In the genomic region with DNA sequence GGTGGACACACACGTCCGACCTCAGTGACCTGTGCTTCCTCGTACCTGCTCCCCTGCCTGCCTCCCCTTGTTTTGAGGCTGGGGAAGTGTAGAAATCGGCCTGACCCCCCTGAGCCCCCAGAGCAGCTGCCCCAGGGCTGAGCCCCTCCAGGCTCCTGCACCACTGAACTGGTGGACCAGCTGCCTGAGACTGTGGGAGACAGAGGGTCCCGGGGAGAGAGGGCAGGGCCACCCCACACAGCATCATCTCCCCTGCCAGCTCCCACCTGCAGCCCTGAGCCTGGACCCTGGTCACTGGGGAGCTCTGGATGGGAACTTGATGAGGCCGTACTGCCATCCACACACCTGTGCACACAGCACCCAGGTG, we compare ENCODE assay signal across 18 cellular contexts. TPM values are rescaled to one million over a fixed set of nuclear protein-coding genes. Genes with fewer than 3 reads are reported as not detected.
DNase-seq lines count a peak whose midpoint lies in the region; ATAC-seq and TF ChIP-seq lines count a peak whose summit lies in the region.
"Had no signal": no experiment of that assay in that cellular context is flagged by ENCODE, and none has a peak within 500 bp of the region (broad histone marks: within the 10 kb centered on the region; RNA-seq: fewer than 3 reads in every experiment).

No MANE protein-coding gene starts in this region.

- H3K27me3 Mint-ChIP-seq in natural killer cell (ENCODE audit: low read depth in 2 of 2) = peaks cover 16 to 19% of the 10 kb centered on the region in 2 donors
- peaks cover 8 to 9% of the 10 kb centered on the region in 2 donors for H3K27me3 Mint-ChIP-seq in natural killer cell treated with Interleukin-12 subunit alpha and Interleukin-12 subunit beta and Interleukin-15 and Interleukin-18, amount 100 ng/mL, for 72 hours
- peaks cover 28% of the 10 kb centered on the region for H3K27me3 Mint-ChIP-seq in T-helper 17 cell
- H3K27me3 Mint-ChIP-seq in memory B cell = peaks cover 10% of the 10 kb centered on the region

- H3K27ac ChIP-seq in vagina = no peak overlapping the region
- H3K27ac ChIP-seq: SJCRH30 had no signal

- no peak overlapping the region for H3K4me3 ChIP-seq in vagina
- H3K4me3 ChIP-seq: SJCRH30 had no signal

- peaks cover 6% of the 10 kb centered on the region for H3K27me3 ChIP-seq in vagina
- H3K27me3 ChIP-seq: SJCRH30 had no signal

- intact Hi-C loops in natural killer cell (cut with micrococcal nuclease) = no loop called here
- intact Hi-C loops in vagina (cut with DNase I) = no loop called here

- TF ChIP-seq CTCF in natural killer cell (IDR thresholded peaks at IDR 0.05) (no peak), vagina (IDR thresholded peaks at IDR 0.05) (no peak)

- H3K36me3 Mint-ChIP-seq in natural killer cell (no peaks in the 10 kb centered on the region), T-helper 17 cell (ENCODE audit: low read depth) (peaks cover 4% of the 10 kb centered on the region), memory B cell (no peaks in the 10 kb centered on the region)
- H3K36me3 Mint-ChIP-seq in natural killer cell treated with Interleukin-12 subunit alpha and Interleukin-12 subunit beta and Interleukin-15 and Interleukin-18, amount 100 ng/mL, for 72 hours = no peaks in the 10 kb centered on the region
- H3K36me3 Mint-ChIP-seq: CD8-positive, alpha-beta T cell had no signal

- no peak for TF ChIP-seq POLR2A in vagina (IDR thresholded peaks at IDR 0.05)

- no peak overlapping the region for H3K27ac Mint-ChIP-seq in natural killer cell
- no peak overlapping the region for H3K27ac Mint-ChIP-seq in natural killer cell treated with Interleukin-12 subunit alpha and Interleukin-12 subunit beta and Interleukin-15 and Interleukin-18, amount 100 ng/mL, for 72 hours
- no peak overlapping the region for H3K27ac Mint-ChIP-seq in T-helper 17 cell
- no peak overlapping the region for H3K27ac Mint-ChIP-seq in memory B cell
- H3K27ac Mint-ChIP-seq: CD8-positive, alpha-beta T cell had no signal

- H3K9me3 Mint-ChIP-seq in natural killer cell = no peaks in the 10 kb centered on the region
- no peaks in the 10 kb centered on the region for H3K9me3 Mint-ChIP-seq in natural killer cell treated with Interleukin-12 subunit alpha and Interleukin-12 subunit beta and Interleukin-15 and Interleukin-18, amount 100 ng/mL, for 72 hours
- H3K9me3 Mint-ChIP-seq in memory B cell = peaks cover 2% of the 10 kb centered on the region
- H3K9me3 Mint-ChIP-seq: CD8-positive, alpha-beta T cell had no signal

- ATAC-seq in natural killer cell (no peak), T-helper 17 cell (no peak), memory B cell (ENCODE audit: low read depth) (no peak), GM18858 (IDR thresholded peaks at IDR 0.05; ENCODE audit: unreplicated experiment) (no peak)
- no peak for ATAC-seq in natural killer cell treated with Interleukin-12 subunit alpha and Interleukin-12 subunit beta and Interleukin-15 and Interleukin-18, amount 100 ng/mL, for 72 hours
- ATAC-seq: CD8-positive, alpha-beta T cell; HCT116 had no signal

- DNase-seq in natural killer cell (no peak), T-helper 17 cell (no peak), memory B cell (ENCODE audit: low spot score in 2 of 2) (no peak), vagina (ENCODE audit: extremely low spot score in 2 of 2) (peak; percentile 67 to 96), C1 segment of cervical spinal cord (lab: John Stamatoyannopoulos, UW) (no peak), cortex of kidney (lab: John Stamatoyannopoulos, UW) (no peak)
- no peak for DNase-seq in natural killer cell treated with Interleukin-12 subunit alpha and Interleukin-12 subunit beta and Interleukin-15 and Interleukin-18, amount 100 ng/mL, for 72 hours (ENCODE audit: low spot score)
- DNase-seq: CD8-positive, alpha-beta T cell; DMS79 treated with DMSO at 0.1 percent for 48 hours; KG1; NCI-H1436; NCI-H2029; NCI-H2171 treated with DMSO at 0.1 percent for 48 hours; NCI-H748 treated with DMSO at 0.1 percent for 48 hours; RPMI8226; SJCRH30 had no signal

- H3K4me3 Mint-ChIP-seq in natural killer cell = peak overlapping the region; percentile 56
- H3K4me3 Mint-ChIP-seq in natural killer cell treated with Interleukin-12 subunit alpha and Interleukin-12 subunit beta and Interleukin-15 and Interleukin-18, amount 100 ng/mL, for 72 hours = no peak overlapping the region
- peak overlapping the region; percentile 36 for H3K4me3 Mint-ChIP-seq in T-helper 17 cell
- H3K4me3 Mint-ChIP-seq in memory B cell = peak overlapping the region; percentile 61

- H3K4me1 Mint-ChIP-seq in natural killer cell (no peaks in the 10 kb centered on the region), T-helper 17 cell (peaks cover 15% of the 10 kb centered on the region), memory B cell (no peaks in the 10 kb centered on the region)
- H3K4me1 Mint-ChIP-seq in natural killer cell treated with Interleukin-12 subunit alpha and Interleukin-12 subunit beta and Interleukin-15 and Interleukin-18, amount 100 ng/mL, for 72 hours (ENCODE audit: low read depth in 2 of 2) = peaks cover 0 to 6% of the 10 kb centered on the region in 2 donors

- H3K4me1 ChIP-seq in vagina = peaks cover 24% of the 10 kb centered on the region
- H3K4me1 ChIP-seq: SJCRH30 had no signal

- no peaks in the 10 kb centered on the region for H3K36me3 ChIP-seq in vagina
- H3K36me3 ChIP-seq: SJCRH30 had no signal

- H3K9me3 ChIP-seq in T-helper 17 cell (ENCODE audit: control insufficient read depth, low read length, poor library complexity, severe bottlenecking) (no peaks in the 10 kb centered on the region), vagina (no peaks in the 10 kb centered on the region)
- H3K9me3 ChIP-seq: SJCRH30 had no signal

RNA-seq across cellular contexts. Expression of gene NAT8L, which starts 15.0 kb away (rescaled TPM):
- total RNA-seq in natural killer cell (not detected), T-helper 17 cell (not detected), vagina (1.7 TPM)
- under 1 TPM; 0.05 to 0.08 TPM for total RNA-seq in natural killer cell treated with Interleukin-12 subunit alpha and Interleukin-12 subunit beta and Interleukin-15 and Interleukin-18, amount 100 ng/mL, for 72 hours

RNA-seq across cellular contexts. Expression of gene NELFA, which starts 35.3 kb away (rescaled TPM):
- total RNA-seq in natural killer cell (10 to 100 TPM; 38.7 to 47.6 (median 46.0) TPM), T-helper 17 cell (10 to 100 TPM; 40.7 to 47.2 TPM), vagina (19.6 TPM)
- 10 to 100 TPM; 29.6 to 59.3 TPM for total RNA-seq in natural killer cell treated with Interleukin-12 subunit alpha and Interleukin-12 subunit beta and Interleukin-15 and Interleukin-18, amount 100 ng/mL, for 72 hours

Comparison
In these comparisons a context has a peak if more than half of its experiments do, and no peak if none do; other contexts are left out.
1. DNase-seq: peak in vagina (2 of 2); none in natural killer cell (single experiment), natural killer cell treated with Interleukin-12 subunit alpha and Interleukin-12 subunit beta and Interleukin-15 and Interleukin-18, amount 100 ng/mL, for 72 hours (single experiment), T-helper 17 cell (0 of 3), memory B cell (0 of 2), C1 segment of cervical spinal cord (0 of 14) and cortex of kidney (single experiment).